ENCODE assay signal across 16 cellular contexts in the genomic region with DNA sequence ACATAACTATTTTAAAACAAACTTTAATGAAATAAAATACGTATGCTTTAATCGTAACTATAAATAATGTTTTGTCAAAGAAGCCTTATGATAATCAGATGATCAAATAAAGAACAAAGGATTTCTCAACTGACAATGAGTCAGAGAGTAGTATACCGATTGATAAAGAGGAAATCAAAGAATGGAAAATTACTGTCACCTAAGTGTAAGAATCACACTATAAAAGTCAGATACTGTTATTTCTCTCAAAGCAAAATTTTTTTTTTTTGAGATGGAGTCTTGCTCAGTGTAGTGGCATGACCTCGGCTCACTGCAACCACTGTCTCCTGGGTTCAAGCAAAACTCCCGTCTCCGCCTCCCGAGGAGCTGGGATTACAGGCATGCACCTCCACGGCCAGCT. TPM values are rescaled to one million over a fixed set of nuclear protein-coding genes. Genes with fewer than 3 reads are reported as not detected.
DNase-seq lines count a peak whose midpoint lies in the region; ATAC-seq, FAIRE-seq and TF ChIP-seq lines count a peak whose summit lies in the region.
"Had no signal": no experiment of that assay in that cellular context is flagged by ENCODE, and none has a peak within 500 bp of the region (broad histone marks: within the 10 kb centered on the region; RNA-seq: fewer than 3 reads in every experiment).

No MANE protein-coding gene starts in this region.

- H3K36me3 ChIP-seq in pancreas = peaks cover 0 to 32% (median 9%) of the 10 kb centered on the region in 3 donors

- H3K27ac ChIP-seq in pancreas = no peak overlapping the region
- H3K27ac ChIP-seq: RWPE1 had no signal

- H3K27me3 ChIP-seq in pancreas = no peaks in the 10 kb centered on the region

- TF ChIP-seq CTCF in pancreas (IDR thresholded peaks at IDR 0.05) = no peak

- H3K9me3 Mint-ChIP-seq in activated naive CD4-positive, alpha-beta T cell treated with anti-CD3 and anti-CD28 coated beads for 36 hours = no peaks in the 10 kb centered on the region

- H3K36me3 Mint-ChIP-seq in activated naive CD4-positive, alpha-beta T cell treated with anti-CD3 and anti-CD28 coated beads for 36 hours (ENCODE audit: low read depth) = peaks cover 30% of the 10 kb centered on the region
- no peaks in the 10 kb centered on the region for H3K36me3 Mint-ChIP-seq in T-helper 17 cell (ENCODE audit: low read depth)

- TF ChIP-seq POLR2A in H54 (IDR thresholded peaks at IDR 0.05; ENCODE audit: low read depth, low read length) = no peak

- peak overlapping the region; percentile 94 for H3K27ac Mint-ChIP-seq in activated naive CD4-positive, alpha-beta T cell treated with anti-CD3 and anti-CD28 coated beads for 36 hours
- H3K27ac Mint-ChIP-seq in T-helper 17 cell = peak overlapping the region; percentile 59

- CTCF ChIA-PET in activated naive CD4-positive, alpha-beta T cell treated with anti-CD3 and anti-CD28 coated beads for 36 hours (lab: Charles Lee) = no interaction called here

- intact Hi-C loops in activated naive CD4-positive, alpha-beta T cell treated with anti-CD3 and anti-CD28 coated beads for 36 hours (cut with micrococcal nuclease) = loop anchor here (1.0 kb wide), 2 partner anchors 19 to 82 kb away; a partner anchor contains a TSS
- intact Hi-C loops in pancreas (cut with DNase I) = no loop called here

- peak; percentile 82 to 91 for ATAC-seq in activated CD4-positive, CD25-positive, alpha-beta regulatory T cell treated with anti-CD3 and anti-CD28 coated beads, Interleukin-2, amount 50 U/mL, for 24 hours
- ATAC-seq in T-helper 17 cell (no peak), pancreas (no peak), GM21526 (IDR thresholded peaks at IDR 0.05; ENCODE audit: low FRiP score, unreplicated experiment) (no peak)
- ATAC-seq: HCT116 had no signal

- no peaks in the 10 kb centered on the region for H3K9me3 ChIP-seq in T-helper 17 cell (ENCODE audit: control insufficient read depth, low read length, poor library complexity, severe bottlenecking)
- H3K9me3 ChIP-seq in pancreas = no peaks in the 10 kb centered on the region

- FAIRE-seq in pancreas (lab: Jason Lieb, UNC) (peak; percentile 29), H54 (lab: Jason Lieb, UNC) (no peak)

- no peak overlapping the region for H3K4me3 ChIP-seq in pancreas

- WGBS in pancreas, 2 donors = 92% methylated on average over 8 of the region's 8 CpGs

- no peaks in the 10 kb centered on the region for H3K4me1 ChIP-seq in pancreas

- no peak for DNase-seq in activated CD4-positive, CD25-positive, alpha-beta regulatory T cell treated with anti-CD3 and anti-CD28 coated beads, Interleukin-2, amount 50 U/mL, for 72 hours
- DNase-seq in activated naive CD4-positive, alpha-beta T cell treated with anti-CD3 and anti-CD28 coated beads for 36 hours = no peak
- DNase-seq in activated naive CD4-positive, alpha-beta T cell treated with Interleukin-2 at 50 U/mL for 16 hours = no peak
- DNase-seq in T-helper 17 cell (no peak), pancreas (no peak), H54 (ENCODE audit: insufficient read length, low spot score) (no peak)
- DNase-seq: DMS79 treated with DMSO at 0.1 percent for 48 hours, NCI-H1436 treated with DMSO at 0.1 percent for 48 hours, NCI-H2029 treated with DMSO at 0.1 percent for 48 hours, NCI-H2171 treated with DMSO at 0.1 percent for 48 hours, NCI-H446 treated with DMSO at 0.1 percent for 48 hours, OCI-M1 had no signal

- H3K27me3 Mint-ChIP-seq in activated naive CD4-positive, alpha-beta T cell treated with anti-CD3 and anti-CD28 coated beads for 36 hours (ENCODE audit: low read depth) = no peaks in the 10 kb centered on the region
- no peaks in the 10 kb centered on the region for H3K27me3 Mint-ChIP-seq in T-helper 17 cell

- no peak overlapping the region for H3K4me3 Mint-ChIP-seq in activated naive CD4-positive, alpha-beta T cell treated with anti-CD3 and anti-CD28 coated beads for 36 hours
- H3K4me3 Mint-ChIP-seq in T-helper 17 cell = no peak overlapping the region

- H3K4me1 Mint-ChIP-seq in activated naive CD4-positive, alpha-beta T cell treated with anti-CD3 and anti-CD28 coated beads for 36 hours (ENCODE audit: low read depth) = peaks cover 27% of the 10 kb centered on the region
- peaks cover 6% of the 10 kb centered on the region for H3K4me1 Mint-ChIP-seq in T-helper 17 cell

RNA-seq across cellular contexts. Expression of a gene that starts 18.8 kb away (rescaled TPM):
- total RNA-seq in activated naive CD4-positive, alpha-beta T cell treated with anti-CD3 and anti-CD28 coated beads for 36 hours = 10 to 100 TPM; 39.8 to 42.1 TPM
- total RNA-seq in T-helper 17 cell = 10 to 100 TPM; 56.1 to 65.3 TPM
- 10 to 100 TPM in 4 of 6 donors, 1 to 10 TPM in 2; 8.1 to 12.8 (median 10.9) TPM for total RNA-seq in pancreas
- 10 to 100 TPM; 16.1 to 24.4 TPM for polyA plus RNA-seq in pancreas

RNA-seq across cellular contexts. Expression of a gene that starts 21.7 kb away (rescaled TPM):
- 100 to 1,000 TPM; 119 to 120 TPM for total RNA-seq in activated naive CD4-positive, alpha-beta T cell treated with anti-CD3 and anti-CD28 coated beads for 36 hours
- total RNA-seq in T-helper 17 cell (10 to 100 TPM; 77.4 to 91.1 TPM), pancreas (10 to 100 TPM; 17.7 to 45.8 (median 35.7) TPM)
- polyA plus RNA-seq in pancreas = 10 to 100 TPM; 31.3 to 58.8 TPM

RNA-seq across cellular contexts. Expression of a gene that starts 28.5 kb away (rescaled TPM):
- total RNA-seq in activated naive CD4-positive, alpha-beta T cell treated with anti-CD3 and anti-CD28 coated beads for 36 hours = 10 to 100 TPM; 83.9 to 90.1 TPM
- 10 to 100 TPM; 73.9 to 80.8 TPM for total RNA-seq in T-helper 17 cell
- 10 to 100 TPM; 27.8 to 40.1 (median 30.9) TPM for total RNA-seq in pancreas
- polyA plus RNA-seq in pancreas = 10 to 100 TPM; 20.8 to 44.7 TPM

Comparison
In these comparisons a context has a peak if more than half of its experiments do, and no peak if none do; other contexts are left out.
1. ATAC-seq: peak in activated CD4-positive, CD25-positive, alpha-beta regulatory T cell treated with anti-CD3 and anti-CD28 coated beads, Interleukin-2, amount 50 U/mL, for 24 hours (2 of 2); none in T-helper 17 cell (single experiment), pancreas (0 of 4) and GM21526 (single experiment).